Comparison of ENCODE assay signal across 11 cellular contexts in the genomic region with DNA sequence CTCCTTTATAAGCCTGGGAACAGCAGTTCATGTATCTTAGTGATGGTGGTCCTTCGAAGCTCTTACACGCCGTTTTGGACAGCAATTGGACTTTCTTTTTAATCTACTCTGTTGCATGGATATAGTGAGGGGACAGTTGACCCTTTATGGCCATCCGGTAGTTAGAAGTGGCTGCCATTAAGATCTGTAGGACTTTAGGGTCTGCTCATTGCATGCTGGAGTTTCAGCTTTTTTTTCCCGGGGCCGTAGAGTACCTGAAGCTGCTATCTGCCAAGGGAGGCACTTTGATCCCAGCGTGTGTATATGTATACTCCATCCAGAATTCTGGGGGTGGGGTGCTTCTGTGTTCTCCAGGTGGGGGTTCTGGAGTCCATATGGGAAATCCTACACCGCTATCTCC. TPM values are rescaled to one million over a fixed set of nuclear protein-coding genes. Genes with fewer than 3 reads are reported as not detected.
DNase-seq lines count a peak whose midpoint lies in the region; ATAC-seq, FAIRE-seq and TF ChIP-seq lines count a peak whose summit lies in the region.
"Had no signal": no experiment of that assay in that cellular context is flagged by ENCODE, and none has a peak within 500 bp of the region (broad histone marks: within the 10 kb centered on the region; RNA-seq: fewer than 3 reads in every experiment).

No MANE protein-coding gene starts in this region.

- H3K27ac ChIP-seq in OCI-LY3 (ENCODE audit: low read length): no peak overlapping the region
- no peak overlapping the region for H3K27ac ChIP-seq in psoas muscle
- no peak overlapping the region for H3K27ac ChIP-seq in thyroid gland

- H3K36me3 ChIP-seq in GM06990 (ENCODE audit: control insufficient read depth, insufficient read depth, low read length) (peaks cover 5% of the 10 kb centered on the region; the same call in 1 of the 2 replicates), OCI-LY3 (replicated peaks; ENCODE audit: low read depth, low read length) (peaks cover 5% of the 10 kb centered on the region), psoas muscle (ENCODE audit: insufficient read depth in 1 of 2, low read depth in 1 of 2) (peaks cover 3 to 28% of the 10 kb centered on the region in 2 donors), thyroid gland (peaks cover 0 to 2% of the 10 kb centered on the region in 2 donors)

- H3K79me2 ChIP-seq in OCI-LY3 (ENCODE audit: low read length): peaks cover 10% of the 10 kb centered on the region; the same call in 1 of the 2 replicates

- 82 to 90% (median 83%) methylated on average over 8 of the region's 8 CpGs for WGBS in psoas muscle, 3 donors
- WGBS in thyroid gland, 2 donors: 87 to 89% methylated on average over 8 of the region's 8 CpGs

- H3K9me3 ChIP-seq in OCI-LY3 (ENCODE audit: insufficient read depth, low read length) (no peaks in the 10 kb centered on the region), psoas muscle (no peaks in the 10 kb centered on the region), thyroid gland (no peaks in the 10 kb centered on the region)

- H3K4me2 ChIP-seq in OCI-LY3 (ENCODE audit: low read length): peak overlapping the region; percentile 83

- H3K9ac ChIP-seq in OCI-LY3 (ENCODE audit: low read length): peak overlapping the region; percentile 90

- H3K4me3 ChIP-seq in GM06990 (replicated peaks; ENCODE audit: low read depth, low read length): peak overlapping the region; percentile 82
- peak overlapping the region; percentile 90 for H3K4me3 ChIP-seq in OCI-LY3 (ENCODE audit: low read length)
- peak overlapping the region; percentile 81 to 82 for H3K4me3 ChIP-seq in foreskin fibroblast (ENCODE audit: low read depth in 1 of 2, low read length in 2 of 2)
- H3K4me3 ChIP-seq in psoas muscle: peak overlapping the region; percentile 86
- H3K4me3 ChIP-seq in thyroid gland (replicated peaks in 1 of 3): no peak overlapping the region

- ATAC-seq in psoas muscle: no peak
- ATAC-seq in HG03025 (IDR thresholded peaks at IDR 0.05; ENCODE audit: low FRiP score, unreplicated experiment): no peak

- no peak overlapping the region for H2AFZ ChIP-seq in OCI-LY3 (ENCODE audit: low read depth, low read length)

- H4K20me1 ChIP-seq in OCI-LY3 (ENCODE audit: insufficient read depth, low read length): no peaks in the 10 kb centered on the region

- H3K4me1 ChIP-seq in OCI-LY3 (ENCODE audit: low read length) (peaks cover 14% of the 10 kb centered on the region), psoas muscle (peaks cover 26% of the 10 kb centered on the region), thyroid gland (peaks cover 22 to 28% of the 10 kb centered on the region in 2 donors)

- no peaks in the 10 kb centered on the region for H3K27me3 ChIP-seq in GM06990 (replicated peaks; ENCODE audit: control insufficient read depth, insufficient read depth, low read length)
- H3K27me3 ChIP-seq in OCI-LY3 (ENCODE audit: low read depth, low read length): no peaks in the 10 kb centered on the region
- no peaks in the 10 kb centered on the region for H3K27me3 ChIP-seq in psoas muscle (ENCODE audit: insufficient read depth in 3 of 3, low read length in 2 of 3)
- H3K27me3 ChIP-seq in thyroid gland: no peaks in the 10 kb centered on the region

- no peak for DNase-seq in GM06990 (ENCODE audit: extremely low read depth, insufficient read length)
- no peak for DNase-seq in foreskin fibroblast
- no peak for DNase-seq in psoas muscle
- DNase-seq in H54 (ENCODE audit: insufficient read length, low spot score): no peak
- DNase-seq in thyroid gland: no peak
- no peak for DNase-seq in hepatic stellate cell (ENCODE audit: low spot score)
- DNase-seq: GF-D8, NCI-H2081 treated with DMSO at 0.1 percent for 48 hours had no signal

- TF ChIP-seq CTCF in GM06990 (IDR thresholded peaks at IDR 0.05; ENCODE audit: insufficient read depth, low read length, poor library complexity, severe bottlenecking) (no peak), OCI-LY3 (IDR thresholded peaks at IDR 0.05; ENCODE audit: low read depth, low read length) (no peak), foreskin fibroblast (IDR thresholded peaks at IDR 0.05; ENCODE audit: low read depth, low read length) (no peak), psoas muscle (IDR thresholded peaks at IDR 0.05) (no peak), thyroid gland (IDR thresholded peaks at IDR 0.05) (no peak)

- no peak for FAIRE-seq in H54 (lab: Jason Lieb, UNC)
- FAIRE-seq: endometrium had no signal

- no peak for TF ChIP-seq POLR2A in H54 (IDR thresholded peaks at IDR 0.05; ENCODE audit: low read depth, low read length)
- no peak for TF ChIP-seq POLR2A in thyroid gland (IDR thresholded peaks at IDR 0.05)

- intact Hi-C loops in psoas muscle (cut with DNase I) (loop anchor here in 1 of 2 donors (2.0 kb wide), 1 partner anchor 130 kb away; no protein-coding TSS in a partner anchor), thyroid gland (cut with DNase I) (loop anchor here (5.0 kb wide), 1 partner anchor 37 kb away; no protein-coding TSS in a partner anchor)

RNA-seq across cellular contexts. Expression of a gene that starts 1.2 kb away (rescaled TPM):
- total RNA-seq in psoas muscle (10 to 100 TPM in 2 of 4 donors, 1 to 10 TPM in 2; 9.9 to 11.9 (median 10.2) TPM), thyroid gland (10 to 100 TPM; 14.9 to 29.5 (median 23.5) TPM)
- 10 to 100 TPM in 2 of 3 donors, 1 to 10 TPM in 1; 7.1 to 31.7 (median 10.4) TPM for polyA plus RNA-seq in psoas muscle

RNA-seq across cellular contexts. Expression of a gene that starts 1.7 kb away (rescaled TPM):
- 10 to 100 TPM; 60.8 to 95.4 (median 73.3) TPM for total RNA-seq in psoas muscle
- polyA plus RNA-seq in psoas muscle: 100 to 1,000 TPM; 104 to 148 (median 109) TPM
- total RNA-seq in thyroid gland: 100 to 1,000 TPM in 2 of 4 donors, 10 to 100 TPM in 2; 24.6 to 180 (median 79.6) TPM

RNA-seq across cellular contexts. Expression of a gene that starts 4.2 kb away (rescaled TPM):
- total RNA-seq in psoas muscle: 10 to 100 TPM; 16.3 to 31.3 (median 19.0) TPM
- polyA plus RNA-seq in psoas muscle: 10 to 100 TPM; 24.0 to 57.4 (median 42.6) TPM
- 10 to 100 TPM; 12.3 to 39.5 (median 18.4) TPM for total RNA-seq in thyroid gland

RNA-seq across cellular contexts. Expression of a gene that starts 25.0 kb away (rescaled TPM):
- 10 to 100 TPM; 11.8 to 26.0 (median 17.9) TPM for total RNA-seq in psoas muscle
- polyA plus RNA-seq in psoas muscle: 10 to 100 TPM in 1 of 3 donors, 1 to 10 TPM in 2; 2.8 to 16.6 (median 6.3) TPM
- 10 to 100 TPM in 2 of 4 donors, 1 to 10 TPM in 2; 4.8 to 14.4 (median 10.4) TPM for total RNA-seq in thyroid gland

RNA-seq across cellular contexts. Expression of a gene that starts 29.6 kb away (rescaled TPM):
- total RNA-seq in psoas muscle (10 to 100 TPM in 1 of 4 donors, 1 to 10 TPM in 3; 5.8 to 13.1 (median 7.5) TPM), thyroid gland (100 to 1,000 TPM in 1 of 4 donors, 10 to 100 TPM in 3; 78.9 to 117 (median 91.4) TPM)
- 1 to 10 TPM; 3.3 to 6.9 (median 6.8) TPM for polyA plus RNA-seq in psoas muscle

Comparison
In these comparisons a context has a peak if more than half of its experiments do, and no peak if none do; other contexts are left out.
1. H3K4me3 ChIP-seq: peak in GM06990 (single experiment), OCI-LY3 (single experiment), foreskin fibroblast (2 of 2) and psoas muscle (single experiment); none in thyroid gland (0 of 3).